Comparison of ENCODE assay signal across 18 cellular contexts in the genomic region with DNA sequence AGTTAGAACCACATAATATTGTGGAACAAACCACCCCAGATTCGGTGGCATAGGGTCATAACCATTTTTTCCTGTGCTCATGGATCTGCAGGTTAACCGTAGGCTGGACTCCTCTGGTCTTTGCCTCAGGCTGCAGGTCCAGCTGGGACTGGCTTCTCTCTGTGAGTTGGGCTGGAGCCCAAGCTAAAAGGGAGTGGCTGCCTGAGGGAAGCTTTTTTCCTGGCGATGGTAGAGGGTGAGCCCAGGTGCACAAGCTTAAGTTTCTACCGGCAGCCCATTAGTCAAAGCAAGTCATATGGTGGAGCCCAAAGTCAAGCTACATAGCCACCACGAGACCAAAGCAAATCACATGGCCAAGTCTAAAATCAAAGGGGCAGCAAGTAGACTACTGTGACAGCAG. TPM values are rescaled to one million over a fixed set of nuclear protein-coding genes. Genes with fewer than 3 reads are reported as not detected.
"Had no signal": no experiment of that assay in that cellular context is flagged by ENCODE, and none has a peak within 500 bp of the region (broad histone marks: within the 10 kb centered on the region; RNA-seq: fewer than 3 reads in every experiment).

No MANE protein-coding gene starts in this region.

- H3K36me3 ChIP-seq: adrenal gland had no signal

- H3K9me3 Mint-ChIP-seq: endodermal cell; memory B cell; natural killer cell treated with Interleukin-12 subunit alpha and Interleukin-12 subunit beta and Interleukin-15 and Interleukin-18, amount 100 ng/mL, for 72 hours; T-helper 2 cell treated with Interferon-gamma antibody and Interleukin-4, amounts not matched to agents 5 μg/mL and 100 μg/mL, for 36 hours; type B pancreatic cell had no signal

- H3K4me1 ChIP-seq: adrenal gland had no signal

- H3K27ac Mint-ChIP-seq: endodermal cell; memory B cell; natural killer cell treated with Interleukin-12 subunit alpha and Interleukin-12 subunit beta and Interleukin-15 and Interleukin-18, amount 100 ng/mL, for 72 hours; T-helper 2 cell treated with Interferon-gamma antibody and Interleukin-4, amounts not matched to agents 5 μg/mL and 100 μg/mL, for 36 hours; type B pancreatic cell had no signal

- ATAC-seq: esophagus mucosa; left lobe of liver; natural killer cell treated with Interleukin-12 subunit alpha and Interleukin-12 subunit beta and Interleukin-15 and Interleukin-18, amount 100 ng/mL, for 72 hours had no signal

- H3K9me3 ChIP-seq: adrenal gland had no signal

- H3K27me3 ChIP-seq: adrenal gland had no signal

- H3K4me3 ChIP-seq: adrenal gland had no signal

- H3K4me3 Mint-ChIP-seq: endodermal cell; memory B cell; natural killer cell treated with Interleukin-12 subunit alpha and Interleukin-12 subunit beta and Interleukin-15 and Interleukin-18, amount 100 ng/mL, for 72 hours; T-helper 2 cell treated with Interferon-gamma antibody and Interleukin-4, amounts not matched to agents 5 μg/mL and 100 μg/mL, for 36 hours; type B pancreatic cell had no signal

- DNase-seq: activated CD4-positive, alpha-beta T cell treated with anti-CD3 and anti-CD28 coated beads, Interleukin-2, amount 50 U/mL, for 4 hours; activated CD4-positive, CD25-positive, alpha-beta regulatory T cell treated with anti-CD3 and anti-CD28 coated beads, Interleukin-2, amount 50 U/mL, for 72 hours; activated naive CD4-positive, alpha-beta T cell treated with anti-CD3 and anti-CD28 coated beads, Interleukin-2, amount 50 U/mL, for 16 hours; activated T-cell treated with anti-CD3 and anti-CD28 coated beads, Interleukin-2, amount 50 U/mL, for 1 hour; adrenal gland; dermis blood vessel endothelial cell; endodermal cell; hypothalamus; stimulated activated CD4-positive, alpha-beta T cell treated with anti-CD3 and anti-CD28 coated beads, Interleukin-12 subunit alpha, Interleukin-12 subunit beta, amount 100 ng/mL, for 4 hours; stimulated activated CD4-positive, alpha-beta T cell treated with anti-CD3 and anti-CD28 coated beads, Interleukin-2, amount 100 ng/mL, for 48 hours; stimulated activated naive CD4-positive, alpha-beta T cell treated with Interleukin-2 at 50 U/mL for 16 hours had no signal

- H3K27ac ChIP-seq: adrenal gland had no signal

- H3K27me3 Mint-ChIP-seq: natural killer cell treated with Interleukin-12 subunit alpha and Interleukin-12 subunit beta and Interleukin-15 and Interleukin-18, amount 100 ng/mL, for 72 hours; type B pancreatic cell had no signal

- H3K4me1 Mint-ChIP-seq: endodermal cell, memory B cell had no signal

- H3K36me3 Mint-ChIP-seq: memory B cell; natural killer cell treated with Interleukin-12 subunit alpha and Interleukin-12 subunit beta and Interleukin-15 and Interleukin-18, amount 100 ng/mL, for 72 hours; type B pancreatic cell had no signal

RNA-seq across cellular contexts. Expression of a gene that starts 13.8 kb away (rescaled TPM):
- total RNA-seq: left lobe of liver had no signal

RNA-seq across cellular contexts. Expression of a gene that starts 31.6 kb away (rescaled TPM):
- total RNA-seq: adrenal gland; dermis blood vessel endothelial cell; esophagus mucosa; left lobe of liver; natural killer cell treated with Interleukin-12 subunit alpha and Interleukin-12 subunit beta and Interleukin-15 and Interleukin-18, amount 100 ng/mL, for 72 hours; omental fat pad had no signal
- polyA plus RNA-seq: adrenal gland had no signal
